In the genomic region with DNA sequence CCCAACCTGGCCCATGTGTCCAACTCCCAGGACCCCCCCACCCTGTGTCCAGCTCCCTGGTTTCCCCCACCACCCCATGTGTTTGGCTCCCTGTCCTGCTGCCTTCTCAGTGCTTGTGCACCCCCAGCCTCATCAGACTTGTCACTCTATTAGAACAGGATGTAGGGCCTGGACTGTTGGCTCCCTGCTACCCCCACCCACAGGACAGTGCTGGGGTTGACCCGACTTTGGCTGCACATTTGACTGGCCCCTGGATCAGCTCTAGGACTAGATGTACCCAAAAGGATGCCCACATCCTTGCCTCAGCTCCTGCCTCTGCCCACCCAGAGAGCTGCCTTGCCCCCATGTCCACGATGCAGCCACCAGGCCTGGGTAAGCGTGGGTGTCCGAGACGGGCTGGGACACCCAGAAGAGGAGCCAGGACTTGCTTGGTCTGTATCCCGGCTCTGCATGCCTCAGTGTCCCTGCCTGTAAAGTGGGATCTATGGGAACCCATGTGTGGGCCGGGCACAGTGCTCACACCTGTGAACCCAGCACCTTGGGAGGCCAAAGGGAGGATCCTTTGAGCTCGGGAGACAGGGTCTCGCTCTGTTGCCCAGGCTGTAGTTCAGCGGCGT, we compare ENCODE assay signal across 1 cellular context.
TF ChIP-seq lines count a peak whose summit lies in the region.

No MANE protein-coding gene starts in this region.

TF ChIP-seq in IMR-90, 13 proteins besides CTCF, POLR2A, EP300 and RAD21:
- TF ChIP-seq BHLHE40 (IDR thresholded peaks at IDR 0.05; ENCODE audit: low read depth, low read length) (no peak), CHD1 (IDR thresholded peaks at IDR 0.05; ENCODE audit: low read depth, low read length) (no peak)
